ENCODE assay signal across 19 cellular contexts in genomic region chr9:132846109-132846917, GRCh38. TPM values are rescaled to one million over a fixed set of nuclear protein-coding genes. Genes with fewer than 3 reads are reported as not detected.
"Had no signal": no experiment of that assay in that cellular context is flagged by ENCODE, and none has a peak within 500 bp of the region (broad histone marks: within the 10 kb centered on the region; RNA-seq: fewer than 3 reads in every experiment).

No MANE protein-coding gene starts in this region.

- H3K27me3 ChIP-seq: esophagus muscularis mucosa, gastroesophageal sphincter, right atrium auricular region, suprapubic skin, tibial artery, upper lobe of left lung, vagina had no signal

- H3K4me1 ChIP-seq: gastroesophageal sphincter, right atrium auricular region, suprapubic skin, tibial artery, upper lobe of left lung, vagina had no signal

- H3K4me3 ChIP-seq: esophagus muscularis mucosa, gastroesophageal sphincter, mucosa of descending colon, right atrium auricular region, smooth muscle cell, suprapubic skin, tibial artery, upper lobe of left lung, vagina had no signal

- H3K36me3 ChIP-seq: esophagus muscularis mucosa, gastroesophageal sphincter, right atrium auricular region, suprapubic skin, tibial artery, upper lobe of left lung, vagina had no signal

- H3K9me3 ChIP-seq: esophagus muscularis mucosa, gastroesophageal sphincter, mucosa of descending colon, right atrium auricular region, suprapubic skin, tibial artery, upper lobe of left lung, vagina had no signal

- ATAC-seq: gastroesophageal sphincter; left lobe of liver; mucosa of descending colon; naive thymus-derived CD8-positive, alpha-beta T cell; stimulated activated effector memory CD8-positive, alpha-beta T cell treated with anti-CD3 and anti-CD28 coated beads, Interleukin-12 subunit alpha, Interleukin-12 subunit beta, amount 100 ng/mL, for 72 hours; stimulated activated naive CD8-positive, alpha-beta T cell treated with anti-CD3 and anti-CD28 coated beads, Interleukin-15, Interleukin-2, amounts not matched to agents 100 U/mL and 50 U/mL, for 24 hours had no signal

- H3K27ac ChIP-seq: esophagus muscularis mucosa, gastroesophageal sphincter, right atrium auricular region, suprapubic skin, tibial artery, upper lobe of left lung, vagina had no signal

- H3K4me2 ChIP-seq: smooth muscle cell had no signal

- DNase-seq: effector memory CD4-positive, alpha-beta T cell; islet precursor cell; mucosa of descending colon; naive thymus-derived CD8-positive, alpha-beta T cell; stimulated activated CD4-positive, alpha-beta T cell treated with anti-CD3 and anti-CD28 coated beads, Interleukin-4, amount 100 ng/mL, for 1 hour; stimulated activated CD8-positive, alpha-beta memory T cell treated with anti-CD3 and anti-CD28 coated beads, Interleukin-4, amount 100 ng/mL, for 48 hours; stimulated activated naive CD8-positive, alpha-beta T cell treated with anti-CD3 and anti-CD28 coated beads, Interleukin-15, Interleukin-2, amounts not matched to agents 100 U/mL and 50 U/mL, for 24 hours; tibial artery had no signal

- FAIRE-seq: endometrium had no signal

RNA-seq across cellular contexts. Expression of gene AK8, which starts 31.8 kb away (rescaled TPM):
- total RNA-seq: fibroblast of villous mesenchyme; left lobe of liver; naive thymus-derived CD8-positive, alpha-beta T cell had no signal
